7 cellular contexts compared by ENCODE assay signal in the genomic region with DNA sequence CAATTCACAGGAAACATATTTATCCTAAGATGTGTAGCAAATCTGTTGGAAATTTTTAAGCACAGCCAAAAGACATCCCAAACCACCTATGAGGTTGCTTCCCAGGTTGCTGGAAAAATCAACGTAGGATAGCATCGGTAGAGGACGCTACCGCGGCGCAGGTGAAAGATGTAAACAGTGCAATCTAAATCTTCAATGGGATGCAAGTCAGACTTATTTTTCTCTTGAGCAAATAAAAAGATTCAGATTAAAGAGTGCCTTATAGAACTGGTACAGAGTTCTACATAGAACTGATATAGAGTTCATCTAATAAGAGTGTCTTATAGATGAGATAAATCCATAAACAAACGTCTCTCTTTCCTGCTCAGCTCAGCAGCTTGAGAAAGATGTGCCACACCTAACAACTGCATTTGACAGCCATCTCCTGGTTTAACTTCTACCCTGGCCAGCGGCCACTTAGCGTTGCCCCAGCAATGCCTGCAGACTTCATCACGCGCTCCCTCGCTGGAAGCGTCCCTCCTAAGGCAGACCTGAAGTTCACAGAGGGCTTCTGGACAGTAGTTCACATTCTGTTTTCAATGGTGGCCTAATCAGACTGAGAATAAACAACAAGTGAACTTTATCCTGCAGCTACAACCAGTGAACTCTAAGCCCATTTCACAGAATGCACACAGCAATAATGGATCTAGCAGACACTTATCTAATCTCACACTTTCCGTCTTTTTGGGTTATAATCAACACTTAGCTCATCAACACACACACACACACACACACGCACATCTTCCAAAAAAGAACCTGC.
A peak's percentile ranks its signal among the peaks of the same experiment; 100 is the strongest.
DNase-seq lines count a peak whose midpoint lies in the region; ATAC-seq and TF ChIP-seq lines count a peak whose summit lies in the region.

No MANE protein-coding gene starts in this region.

- no peak for TF ChIP-seq CTCF in IMR-90 (conservative IDR thresholded peaks at IDR 0.05; ENCODE audit: low read depth, low read length)

- dilution Hi-C loops in IMR-90 (cut with HindIII; ENCODE audit: low sequenced_read_pairs, unreplicated experiment), result no loop called here

- H4K5ac ChIP-seq in IMR-90 (ENCODE audit: low read depth, low read length), result peak overlapping the region; percentile 68

- ATAC-seq in IMR-90 (ENCODE audit: low read depth) (no peak), left colon (peak; percentile 19), GM18870 (IDR thresholded peaks at IDR 0.05; ENCODE audit: unreplicated experiment) (no peak)
- ATAC-seq in stimulated activated naive CD8-positive, alpha-beta T cell treated with anti-CD3 and anti-CD28 coated beads, Interleukin-15, amount 100 ng/mL, for 72 hours, result no peak

- peak overlapping the region; percentile 85 for H2BK20ac ChIP-seq in IMR-90 (ENCODE audit: low read depth, low read length)

- H3K14ac ChIP-seq in IMR-90 (replicated peaks; ENCODE audit: low read depth, low read length), result peak overlapping the region; percentile 60

- H2AK9ac ChIP-seq in IMR-90 (replicated peaks; ENCODE audit: low read depth, low read length, poor library complexity), result no peak overlapping the region

- H3K18ac ChIP-seq in IMR-90 (ENCODE audit: low read depth, low read length), result peak overlapping the region; percentile 76

- peak overlapping the region; percentile 82 for H3K4ac ChIP-seq in IMR-90 (ENCODE audit: low read depth, low read length)

- peaks cover 2% of the 10 kb centered on the region for H3K9me3 Mint-ChIP-seq in activated naive CD8-positive, alpha-beta T cell treated with anti-CD3 and anti-CD28 coated beads for 36 hours
- H3K9me3 Mint-ChIP-seq in stimulated activated naive CD8-positive, alpha-beta T cell treated with anti-CD3 and anti-CD28 coated beads, Interleukin-15, amount 100 ng/mL, for 72 hours, result no peaks in the 10 kb centered on the region

- POLR2A ChIA-PET in IMR-90 (lab: Charles Lee; ENCODE audit: unreplicated experiment), result no interaction called here

- peak overlapping the region; percentile 83 for H2BK120ac ChIP-seq in IMR-90 (ENCODE audit: low read depth, low read length)

- peaks cover 32% of the 10 kb centered on the region for H3K9me1 ChIP-seq in IMR-90 (ENCODE audit: insufficient read depth, low read length)

- no peak overlapping the region; the same call in 1 of the 2 replicates for H3K4me2 ChIP-seq in IMR-90 (ENCODE audit: low read depth, low read length)

- no peaks in the 10 kb centered on the region for H3K27me3 Mint-ChIP-seq in activated naive CD8-positive, alpha-beta T cell treated with anti-CD3 and anti-CD28 coated beads for 36 hours
- no peaks in the 10 kb centered on the region for H3K27me3 Mint-ChIP-seq in stimulated activated naive CD8-positive, alpha-beta T cell treated with anti-CD3 and anti-CD28 coated beads, Interleukin-15, amount 100 ng/mL, for 72 hours

- H3K4me3 Mint-ChIP-seq in activated naive CD8-positive, alpha-beta T cell treated with anti-CD3 and anti-CD28 coated beads for 36 hours, result no peak overlapping the region
- peak overlapping the region; percentile 4 to 57 for H3K4me3 Mint-ChIP-seq in stimulated activated naive CD8-positive, alpha-beta T cell treated with anti-CD3 and anti-CD28 coated beads, Interleukin-15, amount 100 ng/mL, for 72 hours

- peak overlapping the region; percentile 85 for H2BK15ac ChIP-seq in IMR-90 (ENCODE audit: low read depth, low read length)

- H3K4me1 Mint-ChIP-seq in activated naive CD8-positive, alpha-beta T cell treated with anti-CD3 and anti-CD28 coated beads for 36 hours, result peaks cover 65% of the 10 kb centered on the region
- peaks cover 83% of the 10 kb centered on the region for H3K4me1 Mint-ChIP-seq in stimulated activated naive CD8-positive, alpha-beta T cell treated with anti-CD3 and anti-CD28 coated beads, Interleukin-15, amount 100 ng/mL, for 72 hours

- BruUV-seq in IMR-90 (replicated peaks; lab: Mats Ljungman, UMichigan), result no TSS peak

- 0 out of 2 replicates have a peak overlapping the region, but pooled peaks have one; percentile 56 for H3K56ac ChIP-seq in IMR-90 (ENCODE audit: extremely low read depth, insufficient read depth, low read length)

- no peaks in the 10 kb centered on the region for H3K27me3 ChIP-seq in IMR-90 (ENCODE audit: control insufficient read depth, insufficient read depth, low read length)

- H3K4me1 ChIP-seq in IMR-90 (ENCODE audit: control insufficient read depth, insufficient read depth, low read length), result peaks cover 28% of the 10 kb centered on the region

- peaks cover 4% of the 10 kb centered on the region; the same call in 1 of the 2 replicates for H4K20me1 ChIP-seq in IMR-90 (ENCODE audit: insufficient read depth, low read length)

- H2AK5ac ChIP-seq in IMR-90 (ENCODE audit: low read depth, low read length), result peak overlapping the region; percentile 81; the same call in 1 of the 2 replicates

- H3K23ac ChIP-seq in IMR-90 (ENCODE audit: low read depth, low read length), result peak overlapping the region; percentile 76

- no peak overlapping the region for H3K4me3 ChIP-seq in IMR-90 (ENCODE audit: insufficient read depth, low read depth, low read length)

- no peaks in the 10 kb centered on the region for H3K36me3 ChIP-seq in IMR-90 (ENCODE audit: control insufficient read depth, insufficient read depth, low read length)

- peaks cover 0 to 8% of the 10 kb centered on the region in 2 experiments; a peak in 1 of 4 replicates for H3K79me1 ChIP-seq in IMR-90 (ENCODE audit: low read depth in 1 of 2, low read length in 2 of 2)

- peak overlapping the region; percentile 93 for H2BK5ac ChIP-seq in IMR-90 (ENCODE audit: low read depth, low read length, poor library complexity, severe bottlenecking)

- intact Hi-C loops in IMR-90 (cut with micrococcal nuclease) (loop anchor here (2.0 kb wide), 3 partner anchors 239 to 465 kb away; partner anchors contain the start of gene IRF2BP2), left colon (cut with DNase I, micrococcal nuclease) (loop anchor here in 1 of 2 donors (5.0 kb wide), 1 partner anchor 118 kb away; no protein-coding TSS in a partner anchor)

- in situ Hi-C loops in IMR-90 (cut with MboI; ENCODE audit: low sequenced_read_pairs), result no loop called here

- 89% methylated on average over 5 of the region's 15 CpGs; no CpG with 5 or more reads in 1 of the 2 experiments for WGBS in IMR-90 (ENCODE audit: extremely low coverage in 2 of 2, insufficient read length in 1 of 2), 2 experiments

- peak overlapping the region; percentile 74 for H2AFZ ChIP-seq in IMR-90 (replicated peaks; ENCODE audit: low read length, poor library complexity)

- peak overlapping the region; percentile 90 for H3K27ac ChIP-seq in IMR-90 (ENCODE audit: insufficient read depth, low read length)

- TF ChIP-seq RAD21 in IMR-90 (IDR thresholded peaks at IDR 0.05; ENCODE audit: low read length), result no peak

- peaks cover 13% of the 10 kb centered on the region for H3K36me3 Mint-ChIP-seq in activated naive CD8-positive, alpha-beta T cell treated with anti-CD3 and anti-CD28 coated beads for 36 hours

- DNase-seq in IMR-90 (no peak), left colon (peak; percentile 73 to 75), NCI-H1105 (lab: John Stamatoyannopoulos, UW) (no peak), COLO668 (lab: John Stamatoyannopoulos, UW; ENCODE audit: unreplicated experiment) (no peak)
- DNase-seq in activated naive CD8-positive, alpha-beta T cell treated with anti-CD3 and anti-CD28 coated beads for 36 hours, result no peak
- DNase-seq in stimulated activated naive CD8-positive, alpha-beta T cell treated with anti-CD3 and anti-CD28 coated beads, Interleukin-15, amount 100 ng/mL, for 72 hours, result no peak

- H3K27ac Mint-ChIP-seq in activated naive CD8-positive, alpha-beta T cell treated with anti-CD3 and anti-CD28 coated beads for 36 hours, result peak overlapping the region; percentile 92
- H3K27ac Mint-ChIP-seq in stimulated activated naive CD8-positive, alpha-beta T cell treated with anti-CD3 and anti-CD28 coated beads, Interleukin-15, amount 100 ng/mL, for 72 hours, result peak overlapping the region; percentile 96 to 98

- H3K9me3 ChIP-seq in IMR-90 (ENCODE audit: control insufficient read depth, insufficient read depth, low read length), result no peaks in the 10 kb centered on the region

- H3K9ac ChIP-seq in IMR-90 (ENCODE audit: low read depth, low read length), result no peak overlapping the region

- peak overlapping the region; percentile 93 for H4K91ac ChIP-seq in IMR-90 (ENCODE audit: insufficient read depth, low read depth, low read length)

- CTCF ChIA-PET in IMR-90 (lab: Yijun Ruan, JAX), result interaction anchor here (1.2 kb wide), 1 partner anchor 120 kb away, joined by 3 read pairs; no protein-coding TSS in a partner anchor

- no peak for TF ChIP-seq POLR2A in IMR-90 (IDR thresholded peaks at IDR 0.05; ENCODE audit: low read depth, low read length)

- peak overlapping the region; percentile 5 to 79 for H4K8ac ChIP-seq in IMR-90 (ENCODE audit: low read depth in 2 of 2, low read length in 2 of 2)

TF ChIP-seq in IMR-90, 13 proteins besides CTCF, POLR2A, EP300 and RAD21:
- no peak for TF ChIP-seq CEBPB (IDR thresholded peaks at IDR 0.05; ENCODE audit: low read depth, low read length)

Comparison
In these comparisons a context has a peak if more than half of its experiments do, and no peak if none do; other contexts are left out.
1. DNase-seq: peak in left colon (2 of 2); none in IMR-90 (single experiment), activated naive CD8-positive, alpha-beta T cell treated with anti-CD3 and anti-CD28 coated beads for 36 hours (single experiment), stimulated activated naive CD8-positive, alpha-beta T cell treated with anti-CD3 and anti-CD28 coated beads, Interleukin-15, amount 100 ng/mL, for 72 hours (0 of 2), NCI-H1105 (single experiment) and COLO668 (single experiment).